ENCODE assay signal across 1 cellular context in the genomic region with DNA sequence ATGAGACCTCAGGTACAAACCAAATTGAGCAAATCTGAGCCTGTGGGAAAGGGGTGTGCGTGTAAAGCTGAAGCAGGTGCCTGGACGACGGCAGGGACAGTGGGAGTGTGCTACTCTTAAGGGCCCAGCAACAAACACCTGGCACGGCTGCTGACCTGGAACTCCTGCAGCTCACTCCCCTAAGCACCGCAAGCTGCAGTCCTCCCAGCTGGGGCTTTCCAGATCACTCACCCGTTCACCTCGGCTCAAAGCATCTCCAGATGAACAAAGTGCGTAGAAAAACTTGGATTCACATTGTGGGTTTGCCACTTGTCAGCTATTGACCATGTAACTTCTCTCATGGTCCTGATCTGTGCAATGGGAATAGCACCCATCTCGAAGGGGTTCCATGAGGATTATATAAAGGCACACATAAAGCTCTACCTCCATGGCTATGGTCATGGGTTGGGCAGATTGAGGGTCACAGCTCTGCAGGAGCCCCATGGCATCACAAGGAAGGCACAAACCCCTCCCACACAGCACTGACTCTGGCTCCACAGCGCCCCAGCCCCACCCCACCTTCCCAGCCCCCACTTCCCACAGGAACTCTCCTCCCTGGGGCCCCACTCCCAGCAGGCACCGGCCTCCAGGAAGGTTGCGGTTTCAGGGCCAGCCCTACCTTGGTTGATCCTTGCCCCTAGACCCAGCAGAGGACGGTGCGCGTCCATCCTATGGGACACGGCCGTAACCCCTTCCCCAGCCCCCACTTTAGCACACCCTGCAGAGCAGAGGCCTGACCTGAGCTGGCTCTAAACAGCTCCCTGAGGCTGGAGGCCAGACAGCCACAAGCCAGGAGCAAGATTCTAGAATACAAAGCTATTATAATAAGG.
TF ChIP-seq lines count a peak whose summit lies in the region.

No MANE protein-coding gene starts in this region.

TF ChIP-seq in HepG2, 621 proteins besides CTCF, POLR2A, EP300 and RAD21 (continued from another document and continues in another):
- TF ChIP-seq, protein P1, sequence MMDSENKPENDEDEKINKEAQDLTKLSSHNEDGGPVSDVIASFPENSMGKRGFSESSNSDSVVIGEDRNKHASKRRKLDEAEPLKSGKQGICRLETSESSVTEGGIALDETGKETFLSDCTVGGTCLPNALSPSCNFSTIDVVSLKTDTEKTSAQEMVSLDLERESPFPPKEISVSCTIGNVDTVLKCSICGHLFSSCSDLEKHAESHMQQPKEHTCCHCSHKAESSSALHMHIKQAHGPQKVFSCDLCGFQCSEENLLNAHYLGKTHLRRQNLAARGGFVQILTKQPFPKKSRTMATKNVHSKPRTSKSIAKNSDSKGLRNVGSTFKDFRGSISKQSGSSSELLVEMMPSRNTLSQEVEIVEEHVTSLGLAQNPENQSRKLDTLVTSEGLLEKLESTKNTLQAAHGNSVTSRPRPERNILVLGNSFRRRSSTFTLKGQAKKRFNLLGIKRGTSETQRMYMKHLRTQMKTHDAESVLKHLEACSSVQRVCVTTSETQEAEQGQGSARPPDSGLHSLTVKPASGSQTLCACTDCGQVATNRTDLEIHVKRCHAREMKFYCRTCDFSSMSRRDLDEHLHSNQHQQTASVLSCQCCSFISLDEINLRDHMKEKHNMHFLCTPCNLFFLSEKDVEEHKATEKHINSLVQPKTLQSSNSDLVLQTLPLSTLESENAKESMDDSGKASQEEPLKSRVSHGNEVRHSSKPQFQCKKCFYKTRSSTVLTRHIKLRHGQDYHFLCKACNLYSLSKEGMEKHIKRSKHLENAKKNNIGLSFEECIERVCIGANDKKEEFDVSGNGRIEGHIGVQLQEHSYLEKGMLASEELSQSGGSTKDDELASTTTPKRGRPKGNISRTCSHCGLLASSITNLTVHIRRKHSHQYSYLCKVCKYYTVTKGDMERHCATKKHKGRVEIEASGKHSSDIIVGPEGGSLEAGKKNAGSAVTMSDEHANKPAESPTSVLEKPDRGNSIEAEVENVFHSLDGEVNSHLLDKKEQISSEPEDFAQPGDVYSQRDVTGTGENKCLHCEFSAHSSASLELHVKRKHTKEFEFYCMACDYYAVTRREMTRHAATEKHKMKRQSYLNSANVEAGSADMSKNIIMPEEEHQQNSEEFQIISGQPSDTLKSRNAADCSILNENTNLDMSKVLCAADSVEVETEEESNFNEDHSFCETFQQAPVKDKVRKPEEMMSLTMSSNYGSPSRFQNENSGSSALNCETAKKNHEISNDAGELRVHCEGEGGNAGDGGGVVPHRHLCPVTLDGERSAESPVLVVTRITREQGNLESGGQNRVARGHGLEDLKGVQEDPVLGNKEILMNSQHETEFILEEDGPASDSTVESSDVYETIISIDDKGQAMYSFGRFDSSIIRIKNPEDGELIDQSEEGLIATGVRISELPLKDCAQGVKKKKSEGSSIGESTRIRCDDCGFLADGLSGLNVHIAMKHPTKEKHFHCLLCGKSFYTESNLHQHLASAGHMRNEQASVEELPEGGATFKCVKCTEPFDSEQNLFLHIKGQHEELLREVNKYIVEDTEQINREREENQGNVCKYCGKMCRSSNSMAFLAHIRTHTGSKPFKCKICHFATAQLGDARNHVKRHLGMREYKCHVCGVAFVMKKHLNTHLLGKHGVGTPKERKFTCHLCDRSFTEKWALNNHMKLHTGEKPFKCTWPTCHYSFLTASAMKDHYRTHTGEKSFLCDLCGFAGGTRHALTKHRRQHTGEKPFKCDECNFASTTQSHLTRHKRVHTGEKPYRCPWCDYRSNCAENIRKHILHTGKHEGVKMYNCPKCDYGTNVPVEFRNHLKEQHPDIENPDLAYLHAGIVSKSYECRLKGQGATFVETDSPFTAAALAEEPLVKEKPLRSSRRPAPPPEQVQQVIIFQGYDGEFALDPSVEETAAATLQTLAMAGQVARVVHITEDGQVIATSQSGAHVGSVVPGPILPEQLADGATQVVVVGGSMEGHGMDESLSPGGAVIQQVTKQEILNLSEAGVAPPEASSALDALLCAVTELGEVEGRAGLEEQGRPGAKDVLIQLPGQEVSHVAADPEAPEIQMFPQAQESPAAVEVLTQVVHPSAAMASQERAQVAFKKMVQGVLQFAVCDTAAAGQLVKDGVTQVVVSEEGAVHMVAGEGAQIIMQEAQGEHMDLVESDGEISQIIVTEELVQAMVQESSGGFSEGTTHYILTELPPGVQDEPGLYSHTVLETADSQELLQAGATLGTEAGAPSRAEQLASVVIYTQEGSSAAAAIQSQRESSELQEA (CRISPR knock-in tag; IDR thresholded peaks at IDR 0.05; ENCODE audit: not compliant biosample characterization), result no peak
- TF ChIP-seq HIVEP1 (CRISPR knock-in tag; IDR thresholded peaks at IDR 0.05) (no peak), ZNF878 (CRISPR knock-in tag; IDR thresholded peaks at IDR 0.05) (no peak), BORCS8-MEF2B (CRISPR knock-in tag; IDR thresholded peaks at IDR 0.05) (peak; percentile 54; the same call in 1 of the 2 replicates), ZIK1 (CRISPR knock-in tag; IDR thresholded peaks at IDR 0.05; ENCODE audit: borderline replicate concordance, low read depth) (no peak), ZNF10 (CRISPR knock-in tag; IDR thresholded peaks at IDR 0.05; ENCODE audit: borderline replicate concordance, low read depth) (no peak), NFKB2 (CRISPR knock-in tag; IDR thresholded peaks at IDR 0.05; ENCODE audit: borderline replicate concordance) (no peak), ZNF816 (CRISPR knock-in tag; IDR thresholded peaks at IDR 0.05; ENCODE audit: borderline replicate concordance) (no peak), ZSCAN29 (CRISPR knock-in tag; conservative IDR thresholded peaks at IDR 0.05) (no peak), U2AF2 (IDR thresholded peaks at IDR 0.05; ENCODE audit: low read depth, low read length) (no peak), ZNF337 (CRISPR knock-in tag; IDR thresholded peaks at IDR 0.05; ENCODE audit: borderline replicate concordance, low read depth) (no peak), TBP (CRISPR knock-in tag; IDR thresholded peaks at IDR 0.05) (no peak), SPEN (CRISPR knock-in tag; IDR thresholded peaks at IDR 0.05; ENCODE audit: low read depth) (0 out of 2 replicates have a peak, but pooled peaks have one; percentile 38), HES4 (CRISPR knock-in tag; IDR thresholded peaks at IDR 0.05; ENCODE audit: borderline replicate concordance) (no peak), ZEB1 (IDR thresholded peaks at IDR 0.05; ENCODE audit: insufficient replicate concordance, low read depth) (peak; percentile 33), PHF5A (CRISPR knock-in tag; IDR thresholded peaks at IDR 0.05; ENCODE audit: low read depth, unreplicated experiment) (no peak), ZNF543 (CRISPR knock-in tag; IDR thresholded peaks at IDR 0.05) (no peak), RARA (CRISPR knock-in tag; IDR thresholded peaks at IDR 0.05) (no peak), RBM39 (IDR thresholded peaks at IDR 0.05; ENCODE audit: low read depth, low read length, poor library complexity, severe bottlenecking) (peak; percentile 46), ZNF350 (CRISPR knock-in tag; IDR thresholded peaks at IDR 0.05; ENCODE audit: borderline replicate concordance, low read depth) (no peak), STAG1 (CRISPR knock-in tag; IDR thresholded peaks at IDR 0.05) (peak; percentile 68), MYNN (CRISPR knock-in tag; IDR thresholded peaks at IDR 0.05; ENCODE audit: low read depth) (no peak), POLR2AphosphoS5 (IDR thresholded peaks at IDR 0.05; ENCODE audit: low read depth, low read length) (no peak), REPIN1 (CRISPR knock-in tag; IDR thresholded peaks at IDR 0.05; ENCODE audit: borderline replicate concordance, low read depth) (0 out of 2 replicates have a peak, but pooled peaks have one; percentile 49), ZKSCAN5 (CRISPR knock-in tag; IDR thresholded peaks at IDR 0.05) (no peak)
- TF ChIP-seq, protein P2, sequence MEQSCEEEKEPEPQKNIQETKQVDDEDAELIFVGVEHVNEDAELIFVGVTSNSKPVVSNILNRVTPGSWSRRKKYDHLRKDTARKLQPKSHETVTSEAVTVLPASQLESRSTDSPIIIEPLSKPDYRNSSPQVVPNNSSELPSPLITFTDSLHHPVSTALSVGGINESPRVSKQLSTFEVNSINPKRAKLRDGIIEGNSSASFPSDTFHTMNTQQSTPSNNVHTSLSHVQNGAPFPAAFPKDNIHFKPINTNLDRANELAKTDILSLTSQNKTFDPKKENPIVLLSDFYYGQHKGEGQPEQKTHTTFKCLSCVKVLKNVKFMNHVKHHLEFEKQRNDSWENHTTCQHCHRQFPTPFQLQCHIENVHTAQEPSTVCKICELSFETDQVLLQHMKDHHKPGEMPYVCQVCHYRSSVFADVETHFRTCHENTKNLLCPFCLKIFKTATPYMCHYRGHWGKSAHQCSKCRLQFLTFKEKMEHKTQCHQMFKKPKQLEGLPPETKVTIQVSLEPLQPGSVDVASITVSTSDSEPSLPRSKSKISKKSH (CRISPR knock-in tag; IDR thresholded peaks at IDR 0.05; ENCODE audit: borderline replicate concordance), result 0 out of 2 replicates have a peak, but pooled peaks have one; percentile 43
- TF ChIP-seq, protein P3, sequence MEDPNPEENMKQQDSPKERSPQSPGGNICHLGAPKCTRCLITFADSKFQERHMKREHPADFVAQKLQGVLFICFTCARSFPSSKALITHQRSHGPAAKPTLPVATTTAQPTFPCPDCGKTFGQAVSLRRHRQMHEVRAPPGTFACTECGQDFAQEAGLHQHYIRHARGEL (CRISPR knock-in tag; IDR thresholded peaks at IDR 0.05), result no peak
- TF ChIP-seq, protein P4, sequence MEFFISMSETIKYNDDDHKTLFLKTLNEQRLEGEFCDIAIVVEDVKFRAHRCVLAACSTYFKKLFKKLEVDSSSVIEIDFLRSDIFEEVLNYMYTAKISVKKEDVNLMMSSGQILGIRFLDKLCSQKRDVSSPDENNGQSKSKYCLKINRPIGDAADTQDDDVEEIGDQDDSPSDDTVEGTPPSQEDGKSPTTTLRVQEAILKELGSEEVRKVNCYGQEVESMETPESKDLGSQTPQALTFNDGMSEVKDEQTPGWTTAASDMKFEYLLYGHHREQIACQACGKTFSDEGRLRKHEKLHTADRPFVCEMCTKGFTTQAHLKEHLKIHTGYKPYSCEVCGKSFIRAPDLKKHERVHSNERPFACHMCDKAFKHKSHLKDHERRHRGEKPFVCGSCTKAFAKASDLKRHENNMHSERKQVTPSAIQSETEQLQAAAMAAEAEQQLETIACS (CRISPR knock-in tag; IDR thresholded peaks at IDR 0.05), result no peak
- TF ChIP-seq, protein P5, sequence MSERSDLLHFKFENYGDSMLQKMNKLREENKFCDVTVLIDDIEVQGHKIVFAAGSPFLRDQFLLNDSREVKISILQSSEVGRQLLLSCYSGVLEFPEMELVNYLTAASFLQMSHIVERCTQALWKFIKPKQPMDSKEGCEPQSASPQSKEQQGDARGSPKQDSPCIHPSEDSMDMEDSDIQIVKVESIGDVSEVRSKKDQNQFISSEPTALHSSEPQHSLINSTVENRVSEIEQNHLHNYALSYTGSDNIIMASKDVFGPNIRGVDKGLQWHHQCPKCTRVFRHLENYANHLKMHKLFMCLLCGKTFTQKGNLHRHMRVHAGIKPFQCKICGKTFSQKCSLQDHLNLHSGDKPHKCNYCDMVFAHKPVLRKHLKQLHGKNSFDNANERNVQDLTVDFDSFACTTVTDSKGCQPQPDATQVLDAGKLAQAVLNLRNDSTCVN (CRISPR knock-in tag; IDR thresholded peaks at IDR 0.05; ENCODE audit: borderline replicate concordance), result no peak
- TF ChIP-seq, protein P6, sequence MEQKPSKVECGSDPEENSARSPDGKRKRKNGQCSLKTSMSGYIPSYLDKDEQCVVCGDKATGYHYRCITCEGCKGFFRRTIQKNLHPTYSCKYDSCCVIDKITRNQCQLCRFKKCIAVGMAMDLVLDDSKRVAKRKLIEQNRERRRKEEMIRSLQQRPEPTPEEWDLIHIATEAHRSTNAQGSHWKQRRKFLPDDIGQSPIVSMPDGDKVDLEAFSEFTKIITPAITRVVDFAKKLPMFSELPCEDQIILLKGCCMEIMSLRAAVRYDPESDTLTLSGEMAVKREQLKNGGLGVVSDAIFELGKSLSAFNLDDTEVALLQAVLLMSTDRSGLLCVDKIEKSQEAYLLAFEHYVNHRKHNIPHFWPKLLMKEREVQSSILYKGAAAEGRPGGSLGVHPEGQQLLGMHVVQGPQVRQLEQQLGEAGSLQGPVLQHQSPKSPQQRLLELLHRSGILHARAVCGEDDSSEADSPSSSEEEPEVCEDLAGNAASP (CRISPR knock-in tag; IDR thresholded peaks at IDR 0.05; ENCODE audit: borderline replicate concordance), result peak; percentile 75; the same call in 1 of the 2 replicates
- TF ChIP-seq, protein P7, sequence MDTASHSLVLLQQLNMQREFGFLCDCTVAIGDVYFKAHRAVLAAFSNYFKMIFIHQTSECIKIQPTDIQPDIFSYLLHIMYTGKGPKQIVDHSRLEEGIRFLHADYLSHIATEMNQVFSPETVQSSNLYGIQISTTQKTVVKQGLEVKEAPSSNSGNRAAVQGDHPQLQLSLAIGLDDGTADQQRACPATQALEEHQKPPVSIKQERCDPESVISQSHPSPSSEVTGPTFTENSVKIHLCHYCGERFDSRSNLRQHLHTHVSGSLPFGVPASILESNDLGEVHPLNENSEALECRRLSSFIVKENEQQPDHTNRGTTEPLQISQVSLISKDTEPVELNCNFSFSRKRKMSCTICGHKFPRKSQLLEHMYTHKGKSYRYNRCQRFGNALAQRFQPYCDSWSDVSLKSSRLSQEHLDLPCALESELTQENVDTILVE (CRISPR knock-in tag; IDR thresholded peaks at IDR 0.05), result no peak
- TF ChIP-seq, protein P8, sequence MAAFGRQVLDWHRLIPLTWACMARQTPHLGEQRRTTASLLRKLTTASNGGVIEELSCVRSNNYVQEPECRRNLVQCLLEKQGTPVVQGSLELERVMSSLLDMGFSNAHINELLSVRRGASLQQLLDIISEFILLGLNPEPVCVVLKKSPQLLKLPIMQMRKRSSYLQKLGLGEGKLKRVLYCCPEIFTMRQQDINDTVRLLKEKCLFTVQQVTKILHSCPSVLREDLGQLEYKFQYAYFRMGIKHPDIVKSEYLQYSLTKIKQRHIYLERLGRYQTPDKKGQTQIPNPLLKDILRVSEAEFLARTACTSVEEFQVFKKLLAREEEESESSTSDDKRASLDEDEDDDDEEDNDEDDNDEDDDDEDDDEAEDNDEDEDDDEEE (CRISPR knock-in tag; IDR thresholded peaks at IDR 0.05), result no peak
